ENCODE assay signal across 8 cellular contexts in genomic region chr1:228488107-228488817, GRCh38. TPM values are rescaled to one million over a fixed set of nuclear protein-coding genes. Genes with fewer than 3 reads are reported as not detected.
DNase-seq lines count a peak whose midpoint lies in the region; ATAC-seq and TF ChIP-seq lines count a peak whose summit lies in the region.

No MANE protein-coding gene starts in this region.

- no peak for ATAC-seq in HG03457 (IDR thresholded peaks at IDR 0.05; ENCODE audit: unreplicated experiment)
- ATAC-seq in left lobe of liver, result no peak

- intact Hi-C loops in esophagus muscularis mucosa (cut with DNase I), result loop anchor here (5.0 kb wide), 1 partner anchor 81 kb away; the partner anchor contains the start of gene TRIM11

- peak overlapping the region; percentile 89 to 99 (median 95) for H3K27ac ChIP-seq in esophagus muscularis mucosa (replicated peaks in 1 of 4)

- WGBS in esophagus muscularis mucosa, result 24% methylated on average over 11 of the region's 18 CpGs

- no peak for TF ChIP-seq EP300 in esophagus muscularis mucosa (IDR thresholded peaks at IDR 0.05)

- H3K4me3 ChIP-seq in esophagus muscularis mucosa (peak overlapping the region; percentile 71 to 84 (median 78)), retinal pigment epithelial cell (ENCODE audit: low read length) (peak overlapping the region; percentile 88)

- H3K4me1 ChIP-seq in esophagus muscularis mucosa, result peaks cover 16 to 50% (median 47%) of the 10 kb centered on the region in 4 donors

- DNase-seq in DMS 273 (lab: John Stamatoyannopoulos, UW; ENCODE audit: unreplicated experiment) (peak; percentile 42), DMS 273 treated with DMSO at 0.1 percent for 48 hours (lab: John Stamatoyannopoulos, UW) (no peak), esophagus muscularis mucosa (ENCODE audit: extremely low spot score) (no peak), retinal pigment epithelial cell (ENCODE audit: low read depth) (no peak), left lobe of liver (ENCODE audit: low spot score) (no peak), NCI-H1694 (lab: John Stamatoyannopoulos, UW) (no peak)

- TF ChIP-seq CTCF in esophagus muscularis mucosa (IDR thresholded peaks at IDR 0.05) (no peak), retinal pigment epithelial cell (conservative IDR thresholded peaks at IDR 0.05; ENCODE audit: low read depth, low read length) (no peak)

- H3K36me3 ChIP-seq in esophagus muscularis mucosa, result peaks cover 14 to 36% (median 20%) of the 10 kb centered on the region in 4 donors

- no peak for TF ChIP-seq POLR2A in esophagus muscularis mucosa (IDR thresholded peaks at IDR 0.05; ENCODE audit: low read depth)

- H3K9me3 ChIP-seq in esophagus muscularis mucosa, result no peaks in the 10 kb centered on the region

- no peaks in the 10 kb centered on the region for H3K27me3 ChIP-seq in esophagus muscularis mucosa

TF ChIP-seq in PFSK-1, 5 proteins besides CTCF, POLR2A, EP300 and RAD21:
- TF ChIP-seq POLR2AphosphoS5 (IDR thresholded peaks at IDR 0.05; ENCODE audit: low read depth, low read length) (peak; percentile 40), REST (IDR thresholded peaks at IDR 0.05; ENCODE audit: insufficient read depth in 1 of 2, low read depth in 2 of 2, low read length in 2 of 2) (no peak)

RNA-seq across cellular contexts. Expression of gene RNF187, which starts 1.1 kb away (rescaled TPM):
- 327 TPM for polyA plus RNA-seq in PFSK-1 (2012; ENCODE audit: insufficient read length, low read depth)
- 10 to 100 TPM; 22.5 to 62.6 (median 61.0) TPM for total RNA-seq in esophagus muscularis mucosa
- 60.3 TPM for total RNA-seq in left lobe of liver
